Comparison of ENCODE assay signal across 10 cellular contexts in the genomic region with DNA sequence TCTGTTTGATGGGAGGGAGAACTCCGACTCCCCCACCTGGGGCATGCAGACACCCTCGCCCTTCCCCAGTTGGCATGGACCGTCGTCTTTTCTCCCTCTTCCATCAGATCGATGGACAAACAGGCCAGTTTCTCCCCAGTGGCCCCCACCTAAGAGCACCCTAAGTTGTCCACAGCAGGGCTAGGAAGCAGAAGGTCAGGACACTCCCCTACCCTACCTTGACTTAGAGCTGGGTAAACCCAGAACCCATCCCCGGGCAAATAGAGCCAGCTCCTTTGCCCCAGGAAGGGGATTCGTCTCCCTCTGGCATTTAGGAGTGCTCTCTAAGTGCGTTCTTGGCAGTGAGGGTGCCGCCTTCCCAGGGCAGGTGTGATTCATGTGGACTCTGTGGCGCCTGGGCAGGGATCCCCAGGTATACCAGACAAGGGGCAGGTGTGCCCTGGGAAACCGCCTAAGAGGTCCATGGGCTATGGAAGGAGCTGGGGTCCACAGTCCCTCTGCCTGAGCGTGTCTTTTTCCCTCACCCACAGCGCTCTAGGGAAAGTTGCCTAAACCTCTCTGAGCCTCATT. TPM values are rescaled to one million over a fixed set of nuclear protein-coding genes. Genes with fewer than 3 reads are reported as not detected.
A peak's percentile ranks its signal among the peaks of the same experiment; 100 is the strongest.
DNase-seq lines count a peak whose midpoint lies in the region; ATAC-seq and TF ChIP-seq lines count a peak whose summit lies in the region.
"Had no signal": no experiment of that assay in that cellular context is flagged by ENCODE, and none has a peak within 500 bp of the region (broad histone marks: within the 10 kb centered on the region; RNA-seq: fewer than 3 reads in every experiment).

No MANE protein-coding gene starts in this region.

- H3K27me3 ChIP-seq in CD8-positive, alpha-beta memory T cell (ENCODE audit: insufficient read depth, low read length, poor library complexity, severe bottlenecking) = no peaks in the 10 kb centered on the region
- H3K27me3 ChIP-seq in H9 (ENCODE audit: insufficient read depth, low read length) = peaks cover 51% of the 10 kb centered on the region

- H4K20me1 ChIP-seq in H9 (ENCODE audit: control insufficient read depth, insufficient read depth, insufficient read length) = no peaks in the 10 kb centered on the region

- no peak overlapping the region for H2AFZ ChIP-seq in H9 (ENCODE audit: low read length)

- no peaks in the 10 kb centered on the region for H3K9me3 ChIP-seq in CD8-positive, alpha-beta memory T cell (ENCODE audit: low read length)
- H3K9me3 ChIP-seq in H9 (ENCODE audit: control insufficient read depth, low read depth, low read length) = no peaks in the 10 kb centered on the region
- H3K9me3 ChIP-seq: heart right ventricle had no signal

- no CpG with 5 or more reads among the region's 13 CpGs for WGBS in H9 (ENCODE audit: extremely low coverage, insufficient read length, low lambda C conversion rate)

- peak overlapping the region; percentile 57 to 83 (median 73) for H3K4me3 Mint-ChIP-seq in CD8-positive, alpha-beta memory T cell
- peak overlapping the region in 1 of 2 experiments; percentile 66; a peak in 3 of 5 replicates for H3K4me3 Mint-ChIP-seq in H9
- H3K4me3 Mint-ChIP-seq in activated T-helper 17 cell treated with anti-CD3 and anti-CD28 coated beads, Interleukin-2, amount 50 U/mL, for 72 hours = peak overlapping the region; percentile 78
- peak overlapping the region; percentile 38 to 71 (median 58) for H3K4me3 Mint-ChIP-seq in naive thymus-derived CD8-positive, alpha-beta T cell

- peak overlapping the region; percentile 45 for H3K4me2 ChIP-seq in H9 (ENCODE audit: insufficient read depth, insufficient read length, low read length)

- peaks cover 22% of the 10 kb centered on the region for H3K23me2 ChIP-seq in H9 (ENCODE audit: insufficient read length, low read depth, low read length, poor library complexity, severe bottlenecking)

- H3K4me3 ChIP-seq in CD8-positive, alpha-beta memory T cell (ENCODE audit: low read length) = no peak overlapping the region

- H3K18ac ChIP-seq in H9 (ENCODE audit: insufficient read length, low read depth, low read length) = no peak overlapping the region

- peaks cover 0 to 10% of the 10 kb centered on the region in 2 donors for H3K27me3 Mint-ChIP-seq in CD8-positive, alpha-beta memory T cell
- H3K27me3 Mint-ChIP-seq in H9 (ENCODE audit: low read depth) = peaks cover 73% of the 10 kb centered on the region
- no peaks in the 10 kb centered on the region for H3K27me3 Mint-ChIP-seq in activated T-helper 17 cell treated with anti-CD3 and anti-CD28 coated beads, Interleukin-2, amount 50 U/mL, for 72 hours
- H3K27me3 Mint-ChIP-seq in naive thymus-derived CD8-positive, alpha-beta T cell = no peaks in the 10 kb centered on the region

- H4K91ac ChIP-seq in H9 (ENCODE audit: insufficient read length, low read depth, low read length) = no peak overlapping the region

- no peak overlapping the region for H3K4ac ChIP-seq in H9 (ENCODE audit: low read depth, low read length)

- no peak overlapping the region for H4K8ac ChIP-seq in H9 (replicated peaks; ENCODE audit: insufficient read length, low read depth, low read length)

- no peak overlapping the region for H3K14ac ChIP-seq in H9 (ENCODE audit: insufficient read depth, low read length)

- H2BK5ac ChIP-seq in H9 (ENCODE audit: insufficient read length, low read length) = no peak overlapping the region

- H2AK5ac ChIP-seq in H9 (ENCODE audit: insufficient read length, low read length) = no peak overlapping the region

- H3K36me3 Mint-ChIP-seq in CD8-positive, alpha-beta memory T cell = peaks cover 2 to 40% (median 11%) of the 10 kb centered on the region in 3 donors
- H3K36me3 Mint-ChIP-seq in H9 (ENCODE audit: insufficient read depth in 1 of 3, low read depth in 3 of 3) = no peaks in the 10 kb centered on the region; a peak in 1 of 7 replicates
- H3K36me3 Mint-ChIP-seq in activated T-helper 17 cell treated with anti-CD3 and anti-CD28 coated beads, Interleukin-2, amount 50 U/mL, for 72 hours (ENCODE audit: low read depth) = peaks cover 84% of the 10 kb centered on the region
- peaks cover 0 to 6% (median 2%) of the 10 kb centered on the region in 3 donors for H3K36me3 Mint-ChIP-seq in naive thymus-derived CD8-positive, alpha-beta T cell

- H3K23ac ChIP-seq in H9 (ENCODE audit: insufficient read length, low read depth, low read length) = no peak overlapping the region

- H3K56ac ChIP-seq in H9 (ENCODE audit: insufficient read length, low read depth, low read length) = no peak overlapping the region

- POLR2A ChIA-PET in CD8-positive, alpha-beta memory T cell (lab: Charles Lee) = interaction anchor here (1.0 to 2.3 kb wide), 11 partner anchors 19 to 299 kb away, joined by 3 to 7 read pairs (median 4); partner anchors contain the start of gene SYF2
- POLR2A ChIA-PET in naive thymus-derived CD8-positive, alpha-beta T cell (lab: Charles Lee) = interaction anchor here (0.7 to 9.3 kb wide), 11 partner anchors 10 to 168 kb away, joined by 3 to 105 read pairs (median 8); no protein-coding TSS in a partner anchor

- no peaks in the 10 kb centered on the region for H3K79me1 ChIP-seq in H9 (ENCODE audit: insufficient read depth, low read depth, low read length, poor library complexity, severe bottlenecking)

- H3K79me2 ChIP-seq in H9 (ENCODE audit: insufficient read depth, low read length) = no peaks in the 10 kb centered on the region

- TF ChIP-seq CTCF in H9 (conservative IDR thresholded peaks at IDR 0.05) = no peak

- no peak for ATAC-seq in activated T-helper 17 cell treated with anti-CD3 and anti-CD28 coated beads, Interleukin-2, amount 50 U/mL, for 72 hours (replicated peaks)
- no peak for ATAC-seq in naive thymus-derived CD8-positive, alpha-beta T cell
- ATAC-seq in HG03159 (IDR thresholded peaks at IDR 0.05; ENCODE audit: unreplicated experiment) = no peak

- no peak overlapping the region for H3T11ph ChIP-seq in H9 (ENCODE audit: low read length)

- H3K4me1 ChIP-seq in CD8-positive, alpha-beta memory T cell (ENCODE audit: insufficient read depth, low read length) = peaks cover 28% of the 10 kb centered on the region
- peaks cover 3% of the 10 kb centered on the region; the same call in 1 of the 2 replicates for H3K4me1 ChIP-seq in H9 (ENCODE audit: insufficient read depth, low read length)

- CTCF ChIA-PET in CD8-positive, alpha-beta memory T cell (lab: Charles Lee) = interaction anchor here (0.6 to 18.1 kb wide), 32 partner anchors 9 to 448 kb away, joined by 3 to 234 read pairs (median 4); no protein-coding TSS in a partner anchor

- H2BK20ac ChIP-seq in H9 (ENCODE audit: low read depth, low read length, poor library complexity, severe bottlenecking) = no peak overlapping the region

- H3K36me3 ChIP-seq in CD8-positive, alpha-beta memory T cell (ENCODE audit: insufficient read depth, low read length) = no peaks in the 10 kb centered on the region
- H3K36me3 ChIP-seq: heart right ventricle had no signal

- DNase-seq in CD8-positive, alpha-beta memory T cell = no peak
- no peak for DNase-seq in H9
- no peak for DNase-seq in naive thymus-derived CD8-positive, alpha-beta T cell
- no peak for DNase-seq in NCI-H2196 (lab: John Stamatoyannopoulos, UW; ENCODE audit: unreplicated experiment)
- DNase-seq in NCI-H128 (lab: John Stamatoyannopoulos, UW; ENCODE audit: unreplicated experiment) = no peak
- DNase-seq in islet precursor cell = no peak
- DNase-seq: NCI-H2107 had no signal

- H2BK120ac ChIP-seq in H9 (ENCODE audit: low read depth, low read length, poor library complexity, severe bottlenecking) = no peak overlapping the region

- H3K27ac Mint-ChIP-seq in CD8-positive, alpha-beta memory T cell = peak overlapping the region in 5 of 8 donors; percentile 55 to 95 (median 73)
- no peak overlapping the region for H3K27ac Mint-ChIP-seq in H9
- peak overlapping the region; percentile 81 for H3K27ac Mint-ChIP-seq in activated T-helper 17 cell treated with anti-CD3 and anti-CD28 coated beads, Interleukin-2, amount 50 U/mL, for 72 hours
- peak overlapping the region in 9 of 10 donors; percentile 34 to 90 (median 75) for H3K27ac Mint-ChIP-seq in naive thymus-derived CD8-positive, alpha-beta T cell

- H3K9me3 Mint-ChIP-seq in CD8-positive, alpha-beta memory T cell = peaks cover 0 to 1% (median 0%) of the 10 kb centered on the region in 5 donors
- H3K9me3 Mint-ChIP-seq in H9 = peaks cover 2 to 3% of the 10 kb centered on the region in 2 experiments; a peak in 2 of 5 replicates
- no peaks in the 10 kb centered on the region for H3K9me3 Mint-ChIP-seq in activated T-helper 17 cell treated with anti-CD3 and anti-CD28 coated beads, Interleukin-2, amount 50 U/mL, for 72 hours
- H3K9me3 Mint-ChIP-seq in naive thymus-derived CD8-positive, alpha-beta T cell = no peaks in the 10 kb centered on the region

- H4K5ac ChIP-seq in H9 (ENCODE audit: insufficient read length, low read depth, low read length) = no peak overlapping the region

- H3K4me1 Mint-ChIP-seq in CD8-positive, alpha-beta memory T cell = peaks cover 26 to 70% (median 38%) of the 10 kb centered on the region in 3 donors
- peaks cover 38 to 60% of the 10 kb centered on the region in 2 experiments for H3K4me1 Mint-ChIP-seq in H9
- H3K4me1 Mint-ChIP-seq in activated T-helper 17 cell treated with anti-CD3 and anti-CD28 coated beads, Interleukin-2, amount 50 U/mL, for 72 hours = peaks cover 30% of the 10 kb centered on the region
- H3K4me1 Mint-ChIP-seq in naive thymus-derived CD8-positive, alpha-beta T cell = peaks cover 20 to 53% (median 44%) of the 10 kb centered on the region in 4 donors

- no peak overlapping the region for H2BK15ac ChIP-seq in H9 (ENCODE audit: low read depth, low read length)

- no peak overlapping the region for H3K27ac ChIP-seq in CD8-positive, alpha-beta memory T cell (ENCODE audit: low read depth, low read length)
- no peak overlapping the region for H3K27ac ChIP-seq in H9 (ENCODE audit: insufficient read length, low read depth, low read length)
- H3K27ac ChIP-seq: heart right ventricle had no signal

- H3K9ac ChIP-seq in H9 (ENCODE audit: extremely low read depth, insufficient read length, low read length) = no peak overlapping the region

- H2BK12ac ChIP-seq in H9 (ENCODE audit: insufficient read length, low read depth, low read length) = no peak overlapping the region

RNA-seq across cellular contexts. Expression of gene RUNX3, which starts 2.7 kb away (rescaled TPM):
- 100 to 1,000 TPM; 218 to 241 TPM for total RNA-seq in CD8-positive, alpha-beta memory T cell
- polyA plus RNA-seq in CD8-positive, alpha-beta memory T cell = 107 TPM
- 0.33 and 0.35 TPM in 2 replicates for total RNA-seq in H9 (2021)
- 100 to 1,000 TPM; 116 to 145 TPM for total RNA-seq in activated T-helper 17 cell treated with anti-CD3 and anti-CD28 coated beads, Interleukin-2, amount 50 U/mL, for 72 hours
- total RNA-seq in naive thymus-derived CD8-positive, alpha-beta T cell = 10 to 100 TPM; 87.1 to 95.3 TPM
- polyA plus RNA-seq in naive thymus-derived CD8-positive, alpha-beta T cell = 10 to 100 TPM; 22.0 to 64.0 (median 54.0) TPM

Comparison
In these comparisons a context has a peak if more than half of its experiments do, and no peak if none do; other contexts are left out.
1. H3K27ac Mint-ChIP-seq: peak in CD8-positive, alpha-beta memory T cell (5 of 8), activated T-helper 17 cell treated with anti-CD3 and anti-CD28 coated beads, Interleukin-2, amount 50 U/mL, for 72 hours (single experiment) and naive thymus-derived CD8-positive, alpha-beta T cell (9 of 10); none in H9 (0 of 3).
2. RNA of gene RUNX3, which starts 2.7 kb away (total RNA-seq): 218 to 241 TPM in CD8-positive, alpha-beta memory T cell, 116 to 145 TPM in activated T-helper 17 cell treated with anti-CD3 and anti-CD28 coated beads, Interleukin-2, amount 50 U/mL, for 72 hours and 87.1 to 95.3 TPM in naive thymus-derived CD8-positive, alpha-beta T cell; 0.33 to 0.35 TPM in H9; every median in the first group is over 10 times any median in the second.